Comparison of ENCODE assay signal across 12 cellular contexts in the genomic region with DNA sequence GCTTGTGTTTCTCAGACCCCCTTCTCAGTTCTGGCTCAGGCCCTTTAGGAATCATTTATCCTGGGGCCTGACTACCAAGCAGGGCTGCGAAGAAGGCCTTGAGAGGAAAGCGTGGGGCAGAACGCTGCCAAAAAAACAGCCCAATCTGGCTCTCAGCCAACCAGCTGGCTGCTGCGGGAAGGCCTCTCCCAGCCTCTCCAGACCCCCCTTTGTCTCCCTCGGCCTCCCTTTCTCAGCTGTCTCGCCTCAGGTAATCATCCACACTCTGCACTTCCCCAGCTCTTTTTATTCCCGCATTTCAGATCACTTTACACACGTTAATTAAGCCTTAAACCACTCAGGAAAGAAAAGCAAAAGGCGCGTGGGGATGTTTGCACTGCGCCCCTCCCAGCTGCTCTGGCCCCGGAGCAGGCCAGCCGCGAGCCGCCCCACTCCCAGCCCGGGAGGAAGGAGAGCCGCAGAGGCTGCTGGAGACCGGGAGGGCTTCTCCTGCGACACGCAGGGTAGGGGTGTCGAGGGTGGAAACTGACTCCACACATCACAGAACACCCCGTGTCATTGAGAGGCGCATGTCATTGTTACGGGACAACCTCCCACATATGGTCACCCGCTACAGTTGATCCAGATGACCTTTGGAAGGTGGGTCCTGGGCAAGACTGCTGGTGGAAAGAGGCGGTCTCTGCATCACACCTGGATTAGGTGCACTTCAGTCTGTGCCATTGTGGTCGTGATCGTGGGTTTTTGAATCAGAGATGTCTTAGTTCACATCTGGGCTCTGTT.
DNase-seq lines count a peak whose midpoint lies in the region; ATAC-seq, FAIRE-seq and TF ChIP-seq lines count a peak whose summit lies in the region.
"Had no signal": no experiment of that assay in that cellular context is flagged by ENCODE, and none has a peak within 500 bp of the region (broad histone marks: within the 10 kb centered on the region; RNA-seq: fewer than 3 reads in every experiment).

No MANE protein-coding gene starts in this region.

- TF ChIP-seq CTCF in H1 (IDR thresholded peaks at IDR 0.05; ENCODE audit: control extremely low read depth in 1 of 3, insufficient read depth in 1 of 3, low read depth in 1 of 3, low read length in 3 of 3) (no peak), psoas muscle (IDR thresholded peaks at IDR 0.05) (no peak), GM20000 (IDR thresholded peaks at IDR 0.05; ENCODE audit: extremely low read depth, missing control alignments) (no peak)

- H4K20me1 ChIP-seq in H1 (replicated peaks in 1 of 2; ENCODE audit: control insufficient read depth in 1 of 2, insufficient read depth in 2 of 2, low read length in 2 of 2): no peaks in the 10 kb centered on the region

- H3K23ac ChIP-seq in H1 (ENCODE audit: insufficient read length): no peak overlapping the region

- TF ChIP-seq POLR2A in H1 (IDR thresholded peaks at IDR 0.05; ENCODE audit: control extremely low read depth in 1 of 2, low read depth in 2 of 2, low read length in 2 of 2): no peak

- intact Hi-C loops in psoas muscle (cut with DNase I): loop anchor here in 1 of 2 donors (5.0 kb wide), 1 partner anchor 77 kb away; no protein-coding TSS in a partner anchor

- peak overlapping the region; percentile 5; the same call in 1 of the 2 replicates for H2AFZ ChIP-seq in H1 (ENCODE audit: low read length)
- H2AFZ ChIP-seq: GM23248 had no signal

- no peak overlapping the region for H4K5ac ChIP-seq in H1 (ENCODE audit: insufficient read length, low read depth, low read length)

- H3K9me3 ChIP-seq in H1 (ENCODE audit: insufficient read depth in 2 of 2, low read depth in 1 of 2, low read length in 1 of 2) (no peaks in the 10 kb centered on the region), psoas muscle (no peaks in the 10 kb centered on the region)
- H3K9me3 ChIP-seq: A549 had no signal

- no peak overlapping the region for H3K56ac ChIP-seq in H1 (replicated peaks; ENCODE audit: insufficient read length, low read depth, low read length)

- no peak overlapping the region for H2BK120ac ChIP-seq in H1 (replicated peaks; ENCODE audit: low read depth, low read length)

- no peak overlapping the region for H3K27ac ChIP-seq in H1 (ENCODE audit: low read depth, low read length)
- H3K27ac ChIP-seq in psoas muscle: peak overlapping the region; percentile 46
- H3K27ac ChIP-seq: A549, epithelial cell of prostate, GM23248 had no signal

- H3K4me1 ChIP-seq in H1 (replicated peaks in 1 of 4; ENCODE audit: control insufficient read depth in 3 of 4, insufficient read depth in 4 of 4, low read length in 3 of 4) (peaks cover under 1 to 16% (median 10%) of the 10 kb centered on the region in 4 experiments), psoas muscle (peaks cover 16% of the 10 kb centered on the region)
- H3K4me1 ChIP-seq: A549 had no signal

- CTCF ChIA-PET in H1 (lab: Charles Lee; ENCODE audit: partially characterized antibody): interaction anchor here (0.5 to 0.7 kb wide), 3 partner anchors 144 to 1438 kb away, joined by 3 read pairs; no protein-coding TSS in a partner anchor

- H3K18ac ChIP-seq in H1 (ENCODE audit: extremely low read depth, low read length): 0 out of 2 replicates have a peak overlapping the region, but pooled peaks have one; percentile 49

- POLR2A ChIA-PET in H1 (lab: Charles Lee; ENCODE audit: partially characterized antibody): no interaction called here

- H3K36me3 ChIP-seq in H1 (ENCODE audit: control insufficient read depth in 2 of 4, insufficient read depth in 4 of 4, low read length in 3 of 4) (no peaks in the 10 kb centered on the region), psoas muscle (ENCODE audit: insufficient read depth in 1 of 2, low read depth in 1 of 2) (no peaks in the 10 kb centered on the region)

- TF ChIP-seq EP300 in H1 (IDR thresholded peaks at IDR 0.05; ENCODE audit: borderline replicate concordance in 1 of 2, low read depth in 2 of 2, low read length in 2 of 2): no peak

- peak overlapping the region; percentile 82; the same call in 1 of the 2 replicates for H2AK5ac ChIP-seq in H1 (ENCODE audit: low read depth, low read length)

- H3K9ac ChIP-seq in H1 (replicated peaks in 1 of 4; ENCODE audit: extremely low read depth in 1 of 4, low read depth in 3 of 4, low read length in 3 of 4): no peak overlapping the region
- H3K9ac ChIP-seq: GM23248 had no signal

- H3K27me3 ChIP-seq in H1 (replicated peaks in 1 of 4; ENCODE audit: control insufficient read depth in 3 of 4, extremely low read depth in 1 of 4, insufficient read depth in 3 of 4, low read length in 3 of 4): no peaks in the 10 kb centered on the region; a peak in 2 of 7 replicates
- H3K27me3 ChIP-seq in psoas muscle (ENCODE audit: insufficient read depth in 3 of 3, low read length in 2 of 3): no peaks in the 10 kb centered on the region

- 84% methylated on average over 21 of the region's 28 CpGs; no CpG with 5 or more reads in 1 of the 2 experiments for WGBS in H1 (ENCODE audit: extremely low coverage in 1 of 2, insufficient coverage in 1 of 2, insufficient read length in 1 of 2, insufficient replicate concordance in 2 of 2, low coverage in 1 of 2, low lambda C conversion rate in 2 of 2, missing lambda C conversion rate in 1 of 2), 2 experiments
- WGBS in psoas muscle, 3 donors: 30 to 46% (median 34%) methylated on average over 28 of the region's 28 CpGs

- no peak overlapping the region for H3K4me2 ChIP-seq in H1 (ENCODE audit: insufficient read depth in 1 of 2, low read depth in 2 of 2, low read length in 2 of 2)
- H3K4me2 ChIP-seq: A549 had no signal

- H2BK15ac ChIP-seq in H1 (ENCODE audit: low read length): no peak overlapping the region

- no peak overlapping the region for H3K4ac ChIP-seq in H1 (replicated peaks; ENCODE audit: insufficient read length, low read depth, low read length)

- peak overlapping the region; percentile 86; the same call in 1 of the 2 replicates for H2BK12ac ChIP-seq in H1 (ENCODE audit: low read depth, low read length)

- no peak overlapping the region for H3K4me3 ChIP-seq in H1 (ENCODE audit: extremely low read depth in 1 of 4, insufficient read depth in 2 of 4, low read depth in 3 of 4, low read length in 4 of 4)
- H3K4me3 ChIP-seq in psoas muscle: peak overlapping the region; percentile 20
- H3K4me3 ChIP-seq: A549, GM23248 had no signal

- no peak for TF ChIP-seq RAD21 in H1 (IDR thresholded peaks at IDR 0.05 in 1 of 2, conservative IDR thresholded peaks at IDR 0.05 in 1 of 2; ENCODE audit: low read depth in 2 of 2, low read length in 2 of 2)

- no peak overlapping the region for H3K14ac ChIP-seq in H1 (ENCODE audit: insufficient read length)

- H3K79me2 ChIP-seq in H1 (ENCODE audit: control insufficient read depth in 1 of 2, insufficient read depth in 2 of 2, low read length in 2 of 2): no peaks in the 10 kb centered on the region

- FAIRE-seq in H1 (lab: Jason Lieb, UNC): no peak
- FAIRE-seq: A549 had no signal

- H4K91ac ChIP-seq in H1 (replicated peaks; ENCODE audit: insufficient read length, low read length): peak overlapping the region; percentile 47

- peaks cover 2% of the 10 kb centered on the region; the same call in 1 of the 2 replicates for H3K23me2 ChIP-seq in H1 (ENCODE audit: low read depth, low read length)

- ATAC-seq in psoas muscle (peak; percentile 17 to 50 (median 44)), GM19035 (IDR thresholded peaks at IDR 0.05; ENCODE audit: unreplicated experiment) (no peak), GM18502 (IDR thresholded peaks at IDR 0.05; ENCODE audit: poor library complexity, unreplicated experiment) (no peak)
- ATAC-seq: A549 had no signal

- peak overlapping the region; percentile 56; the same call in 1 of the 2 replicates for H2BK5ac ChIP-seq in H1 (ENCODE audit: low read depth, low read length)

- peak overlapping the region; percentile 81 for H2BK20ac ChIP-seq in H1 (ENCODE audit: low read length)

- H3K79me1 ChIP-seq in H1 (ENCODE audit: low read depth, low read length): no peaks in the 10 kb centered on the region

- H4K8ac ChIP-seq in H1 (ENCODE audit: extremely low read depth, insufficient read depth, low read length): no peak overlapping the region; the same call in 1 of the 2 replicates

- DNase-seq in NCI-H2029 (lab: John Stamatoyannopoulos, UW) (peak; percentile 11), NCI-H2029 treated with DMSO at 0.1 percent for 48 hours (lab: John Stamatoyannopoulos, UW) (no peak), NCI-H2196 treated with DMSO at 0.1 percent for 48 hours (lab: John Stamatoyannopoulos, UW; ENCODE audit: unreplicated experiment) (peak; percentile 37), H1 (ENCODE audit: low read depth in 1 of 2, low spot score in 2 of 2) (no peak), psoas muscle (peak; percentile 29 to 71), GM20000 (ENCODE audit: low spot score) (no peak)
- DNase-seq: GM23248, mammary epithelial cell had no signal

TF ChIP-seq in H1, 55 proteins besides CTCF, POLR2A, EP300 and RAD21:
- TF ChIP-seq PHF8 (conservative IDR thresholded peaks at IDR 0.05; ENCODE audit: low read depth, low read length): no peak
- no peak for TF ChIP-seq RBBP5 (IDR thresholded peaks at IDR 0.05; ENCODE audit: borderline replicate concordance, low read depth, low read length)
- no peak for TF ChIP-seq CBX5 (IDR thresholded peaks at IDR 0.05; ENCODE audit: low read depth, low read length)
- TF ChIP-seq JUN (IDR thresholded peaks at IDR 0.05; ENCODE audit: low read depth, low read length): no peak
- no peak for TF ChIP-seq CEBPB (IDR thresholded peaks at IDR 0.05; ENCODE audit: low read depth, low read length)
- no peak for TF ChIP-seq RNF2 (IDR thresholded peaks at IDR 0.05; ENCODE audit: borderline replicate concordance, low read depth, low read length, missing control alignments, poor library complexity, severe bottlenecking)
TF ChIP-seq in H1: peak in this region for 0.

Comparison
In these comparisons a context has a peak if more than half of its experiments do, and no peak if none do; other contexts are left out.
1. DNase-seq: peak in NCI-H2029 (single experiment), NCI-H2196 treated with DMSO at 0.1 percent for 48 hours (single experiment) and psoas muscle (2 of 2); none in NCI-H2029 treated with DMSO at 0.1 percent for 48 hours (single experiment), H1 (0 of 2) and GM20000 (single experiment).
2. ATAC-seq: peak in psoas muscle (4 of 4); none in GM19035 (single experiment) and GM18502 (single experiment).